In genomic region chr11:98411777-98412176, GRCh38 we compare ENCODE assay signal across 20 cellular contexts.
A peak's percentile ranks its signal among the peaks of the same experiment; 100 is the strongest.
DNase-seq lines count a peak whose midpoint lies in the region; ATAC-seq and TF ChIP-seq lines count a peak whose summit lies in the region.
"Had no signal": no experiment of that assay in that cellular context is flagged by ENCODE, and none has a peak within 500 bp of the region (broad histone marks: within the 10 kb centered on the region; RNA-seq: fewer than 3 reads in every experiment).

No MANE protein-coding gene starts in this region.

- H3K4me3 Mint-ChIP-seq in glutamatergic neuron (ENCODE audit: unreplicated experiment), result no peak overlapping the region
- H3K4me3 Mint-ChIP-seq: IgD-negative memory B cell had no signal

- WGBS in transverse colon (ENCODE audit: low coverage in 1 of 2), 2 donors, result 76 to 77% methylated on average over 3 of the region's 3 CpGs

- no peak overlapping the region for H2AFZ ChIP-seq in OCI-LY3 (ENCODE audit: low read depth, low read length)

- H3K9me3 Mint-ChIP-seq in glutamatergic neuron (ENCODE audit: unreplicated experiment), result peaks cover 2% of the 10 kb centered on the region

- H3K4me1 ChIP-seq in OCI-LY3 (ENCODE audit: low read length), result no peaks in the 10 kb centered on the region
- H3K4me1 ChIP-seq in transverse colon, result no peaks in the 10 kb centered on the region
- H3K4me1 ChIP-seq: BE2C, Peyer's patch, SJCRH30 had no signal

- no peaks in the 10 kb centered on the region for H3K79me2 ChIP-seq in OCI-LY3 (ENCODE audit: low read length)

- TF ChIP-seq CTCF in OCI-LY3 (IDR thresholded peaks at IDR 0.05; ENCODE audit: low read depth, low read length) (no peak), glutamatergic neuron (IDR thresholded peaks at IDR 0.05; ENCODE audit: partially characterized antibody, unreplicated experiment) (no peak), transverse colon (IDR thresholded peaks at IDR 0.05) (no peak)

- H3K27me3 ChIP-seq in H7 (ENCODE audit: control insufficient read depth, insufficient read depth, low read length), result no peaks in the 10 kb centered on the region
- no peaks in the 10 kb centered on the region for H3K27me3 ChIP-seq in OCI-LY3 (ENCODE audit: low read depth, low read length)
- no peaks in the 10 kb centered on the region for H3K27me3 ChIP-seq in transverse colon
- H3K27me3 ChIP-seq: BE2C, Peyer's patch, SJCRH30 had no signal

- H3K4me2 ChIP-seq in OCI-LY3 (ENCODE audit: low read length), result peak overlapping the region; percentile 28

- H3K4me3 ChIP-seq in H7 (ENCODE audit: insufficient read depth, low read depth, low read length) (no peak overlapping the region), OCI-LY3 (ENCODE audit: low read length) (no peak overlapping the region), transverse colon (no peak overlapping the region)
- H3K4me3 ChIP-seq: GM12878, Peyer's patch, SJCRH30 had no signal

- TF ChIP-seq EP300 in transverse colon (IDR thresholded peaks at IDR 0.05; ENCODE audit: low read depth), result no peak

- H3K9ac ChIP-seq in OCI-LY3 (ENCODE audit: low read length), result no peak overlapping the region

- H3K27ac ChIP-seq in OCI-LY3 (ENCODE audit: low read length) (no peak overlapping the region), transverse colon (no peak overlapping the region)
- H3K27ac ChIP-seq: Peyer's patch, SJCRH30 had no signal

- in situ Hi-C loops in transverse colon (cut with MboI; ENCODE audit: low pct_ligation_motif_present in 1 of 4, low pct_unique_long_range_greater_than_20kb in 1 of 4, low sequenced_read_pairs in 3 of 4), result no loop called here

- intact Hi-C loops in transverse colon (cut with DNase I; ENCODE audit: low total_unique reads), result no loop called here

- H3K27ac Mint-ChIP-seq in glutamatergic neuron (ENCODE audit: unreplicated experiment), result peak overlapping the region; percentile 70
- H3K27ac Mint-ChIP-seq: IgD-negative memory B cell had no signal

- H3K36me3 Mint-ChIP-seq in glutamatergic neuron (ENCODE audit: unreplicated experiment), result no peaks in the 10 kb centered on the region
- H3K36me3 Mint-ChIP-seq: IgD-negative memory B cell had no signal

- H3K4me1 Mint-ChIP-seq in glutamatergic neuron (ENCODE audit: low read depth, unreplicated experiment), result peaks cover 11% of the 10 kb centered on the region
- H3K4me1 Mint-ChIP-seq: IgD-negative memory B cell had no signal

- DNase-seq in ELR (ENCODE audit: low read depth) (peak; percentile 16), H7 (peak; percentile 5), glutamatergic neuron (no peak), D341Med (ENCODE audit: low spot score) (no peak), transverse colon (no peak)
- DNase-seq in activated CD4-positive, alpha-beta T cell treated with anti-CD3 and anti-CD28 coated beads, Interleukin-2, amount 50 U/mL, for 4 hours, result no peak
- DNase-seq: BE2C, DMS79 treated with DMSO at 0.1 percent for 48 hours, Kasumi-1, NCI-H1417 treated with DMSO at 0.1 percent for 48 hours, NCI-H187, NCI-H226, NCI-H510A treated with DMSO at 0.1 percent for 48 hours, Peyer's patch, SJCRH30, T-helper 1 cell had no signal

- no peak for TF ChIP-seq POLR2A in transverse colon (IDR thresholded peaks at IDR 0.05)

- H3K9me3 ChIP-seq in OCI-LY3 (ENCODE audit: insufficient read depth, low read length) (no peaks in the 10 kb centered on the region), transverse colon (peaks cover 0 to 5% of the 10 kb centered on the region in 2 donors)
- H3K9me3 ChIP-seq: BE2C, Peyer's patch, SJCRH30 had no signal

- H3K36me3 ChIP-seq in H7 (replicated peaks; ENCODE audit: control insufficient read depth, insufficient read depth, low read length) (no peaks in the 10 kb centered on the region), OCI-LY3 (replicated peaks; ENCODE audit: low read depth, low read length) (no peaks in the 10 kb centered on the region), transverse colon (no peaks in the 10 kb centered on the region)
- H3K36me3 ChIP-seq: BE2C, Peyer's patch, SJCRH30 had no signal

- no peaks in the 10 kb centered on the region for H4K20me1 ChIP-seq in OCI-LY3 (ENCODE audit: insufficient read depth, low read length)

- ATAC-seq in HG03280 (IDR thresholded peaks at IDR 0.05; ENCODE audit: unreplicated experiment), result no peak
- ATAC-seq: GM12878 had no signal

- H3K27me3 Mint-ChIP-seq in glutamatergic neuron (ENCODE audit: unreplicated experiment), result peaks cover 1% of the 10 kb centered on the region
- H3K27me3 Mint-ChIP-seq: IgD-negative memory B cell had no signal

Comparison
In these comparisons a context has a peak if more than half of its experiments do, and no peak if none do; other contexts are left out.
1. DNase-seq: peak in ELR (single experiment) and H7 (single experiment); none in glutamatergic neuron (single experiment), activated CD4-positive, alpha-beta T cell treated with anti-CD3 and anti-CD28 coated beads, Interleukin-2, amount 50 U/mL, for 4 hours (0 of 2), D341Med (single experiment) and transverse colon (single experiment).